1 cellular context compared by ENCODE assay signal in the genomic region with DNA sequence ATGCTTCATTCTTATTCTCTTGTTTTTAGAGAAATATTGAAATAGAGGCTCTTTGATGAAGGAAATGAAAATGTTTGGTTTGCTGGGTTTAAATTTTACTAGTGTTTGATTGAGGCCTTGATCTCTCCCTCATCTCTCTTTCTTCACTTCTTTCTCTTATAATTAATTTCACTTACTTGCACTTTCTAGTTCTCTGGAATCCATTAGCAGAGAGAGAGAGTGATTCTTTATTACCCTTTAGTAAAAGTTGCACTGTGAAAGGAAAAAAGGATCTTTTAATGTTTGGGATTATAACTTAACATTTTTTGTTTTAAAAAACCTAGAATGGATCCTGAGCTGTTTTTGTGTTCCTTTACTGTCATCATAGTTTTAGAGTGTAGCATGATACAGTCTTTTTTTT.
TF ChIP-seq lines count a peak whose summit lies in the region.

No MANE protein-coding gene starts in this region.

TF ChIP-seq in A549, 52 proteins besides CTCF, POLR2A, EP300 and RAD21 (continued from another document):
- no peak for TF ChIP-seq CHD2 (IDR thresholded peaks at IDR 0.05; ENCODE audit: low read length, partially characterized antibody)
TF ChIP-seq in A549: peak in this region for 0.
